7 cellular contexts compared by ENCODE assay signal in genomic region chr3:124032881-124033359, GRCh38. TPM values are rescaled to one million over a fixed set of nuclear protein-coding genes. Genes with fewer than 3 reads are reported as not detected.
DNase-seq lines count a peak whose midpoint lies in the region; ATAC-seq and TF ChIP-seq lines count a peak whose summit lies in the region.

No MANE protein-coding gene starts in this region.

- no peaks in the 10 kb centered on the region for H3K9me3 ChIP-seq in colonic mucosa

- peak overlapping the region; percentile 70 for H3K9ac ChIP-seq in colonic mucosa (ENCODE audit: low read depth in 2 of 2, low read length in 2 of 2)

- H3K27me3 ChIP-seq in colonic mucosa = no peaks in the 10 kb centered on the region

- no peaks in the 10 kb centered on the region for H3K36me3 ChIP-seq in colonic mucosa

- DNase-seq in NCI-H2227 treated with DMSO at 0.1 percent for 48 hours (lab: John Stamatoyannopoulos, UW) = peak; percentile 69
- peak; percentile 33 to 51 for DNase-seq in activated CD4-positive, alpha-beta T cell treated with anti-CD3 and anti-CD28 coated beads for 4 hours
- DNase-seq in colonic mucosa = peak; percentile 91
- DNase-seq in left kidney (ENCODE audit: low read depth, low spot score) = peak; percentile 97
- peak; percentile 26 to 63 (median 55) for DNase-seq in stimulated activated CD4-positive, alpha-beta T cell treated with anti-CD3 and anti-CD28 coated beads, Interleukin-1b, Interleukin-23, amount 100 ng/mL, for 24 hours (ENCODE audit: low read depth in 4 of 4, low spot score in 1 of 4)

- peak; percentile 41 for TF ChIP-seq CTCF in colonic mucosa (IDR thresholded peaks at IDR 0.05)

- no peaks in the 10 kb centered on the region for H3K4me1 ChIP-seq in colonic mucosa

- peak overlapping the region; percentile 34 for H3K27ac ChIP-seq in colonic mucosa

- peak; percentile 50 for ATAC-seq in GM18873 (IDR thresholded peaks at IDR 0.05; ENCODE audit: low FRiP score, unreplicated experiment)
- ATAC-seq in HG03108 (IDR thresholded peaks at IDR 0.05; ENCODE audit: unreplicated experiment) = peak; percentile 91

- peak overlapping the region; percentile 71 for H3K4me3 ChIP-seq in colonic mucosa

- intact Hi-C loops in colonic mucosa (cut with DNase I) = no loop called here

RNA-seq across cellular contexts. Expression of gene KALRN, which starts 0.2 kb away (rescaled TPM):
- 10 to 100 TPM; 50.0 to 74.8 TPM for total RNA-seq in colonic mucosa

RNA-seq across cellular contexts. Expression of gene ROPN1, which starts 41.0 kb away (rescaled TPM):
- total RNA-seq in colonic mucosa = 1 to 10 TPM in 1 of 2 donors, under 1 TPM in 1; 0.66 to 1.1 TPM

Comparison
In these comparisons a context has a peak if more than half of its experiments do, and no peak if none do; other contexts are left out.
1. Peak in every context shown above with its lines: DNase-seq, ATAC-seq, H3K4me3 ChIP-seq and H3K27ac ChIP-seq.
2. DNase-seq: peak in every context shown above with its lines; median percentile 97 in left kidney; 91 in colonic mucosa; 69 in NCI-H2227 treated with DMSO at 0.1 percent for 48 hours; 55 in stimulated activated CD4-positive, alpha-beta T cell treated with anti-CD3 and anti-CD28 coated beads, Interleukin-1b, Interleukin-23, amount 100 ng/mL, for 24 hours; 42 in activated CD4-positive, alpha-beta T cell treated with anti-CD3 and anti-CD28 coated beads for 4 hours.